ENCODE assay signal across 2 cellular contexts in the genomic region with DNA sequence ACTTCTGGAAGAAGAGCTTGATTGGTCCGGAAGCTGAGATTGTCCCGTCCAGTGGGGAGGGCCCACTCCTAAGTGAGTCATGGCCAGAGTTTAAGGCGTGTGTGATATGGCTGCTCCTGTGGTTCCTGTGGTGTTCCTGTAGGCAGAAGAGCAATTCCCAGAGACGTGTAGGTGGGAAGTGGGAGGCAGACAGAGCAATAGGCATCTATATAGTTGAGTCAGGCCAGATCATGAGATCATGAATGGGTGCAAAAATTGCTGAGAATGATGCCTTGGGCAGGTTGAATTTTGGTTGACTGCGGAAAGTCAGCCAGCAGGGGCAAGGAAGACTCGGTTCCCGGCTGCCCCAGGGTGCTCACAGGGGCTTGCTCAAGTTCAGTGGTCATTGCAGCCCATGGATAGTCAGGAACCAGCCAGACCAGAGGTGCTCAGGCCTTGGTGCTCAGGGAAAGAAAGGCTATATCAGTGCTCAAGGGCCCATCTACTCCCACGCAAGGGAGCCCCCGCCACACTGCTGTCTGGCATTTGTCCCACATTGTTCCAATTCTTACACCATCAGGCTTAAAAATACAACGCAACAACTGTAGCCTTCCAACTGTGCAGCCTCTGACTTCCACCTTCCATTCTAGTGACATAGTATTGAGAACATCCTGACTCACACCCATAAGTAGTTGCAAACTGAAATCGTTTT.
TF ChIP-seq lines count a peak whose summit lies in the region.

No MANE protein-coding gene starts in this region.

TF ChIP-seq in IMR-90, 13 proteins besides CTCF, POLR2A, EP300 and RAD21:
- TF ChIP-seq BHLHE40 (IDR thresholded peaks at IDR 0.05; ENCODE audit: low read depth, low read length), result no peak
- TF ChIP-seq MAZ (IDR thresholded peaks at IDR 0.05; ENCODE audit: borderline replicate concordance, low read depth, low read length), result peak; percentile 76; the same call in 1 of the 2 replicates
- peak; percentile 73 for TF ChIP-seq CEBPB (IDR thresholded peaks at IDR 0.05; ENCODE audit: low read depth, low read length)
- TF ChIP-seq, protein P1, sequence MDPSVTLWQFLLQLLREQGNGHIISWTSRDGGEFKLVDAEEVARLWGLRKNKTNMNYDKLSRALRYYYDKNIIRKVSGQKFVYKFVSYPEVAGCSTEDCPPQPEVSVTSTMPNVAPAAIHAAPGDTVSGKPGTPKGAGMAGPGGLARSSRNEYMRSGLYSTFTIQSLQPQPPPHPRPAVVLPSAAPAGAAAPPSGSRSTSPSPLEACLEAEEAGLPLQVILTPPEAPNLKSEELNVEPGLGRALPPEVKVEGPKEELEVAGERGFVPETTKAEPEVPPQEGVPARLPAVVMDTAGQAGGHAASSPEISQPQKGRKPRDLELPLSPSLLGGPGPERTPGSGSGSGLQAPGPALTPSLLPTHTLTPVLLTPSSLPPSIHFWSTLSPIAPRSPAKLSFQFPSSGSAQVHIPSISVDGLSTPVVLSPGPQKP (IDR thresholded peaks at IDR 0.05; ENCODE audit: borderline replicate concordance, low read depth, low read length), result no peak

TF ChIP-seq in K562, 482 proteins besides CTCF, POLR2A, EP300 and RAD21:
- TF ChIP-seq NFIC (IDR thresholded peaks at IDR 0.05), result peak; percentile 63
- TF ChIP-seq CHD2 (IDR thresholded peaks at IDR 0.05; ENCODE audit: low read depth, low read length), result no peak
- TF ChIP-seq JUND (IDR thresholded peaks at IDR 0.05; ENCODE audit: borderline replicate concordance, low read depth, low read length), result peak; percentile 54; the same call in 1 of the 2 replicates
- TF ChIP-seq JUND (tag; IDR thresholded peaks at IDR 0.05; ENCODE audit: borderline replicate concordance, low read depth, low read length), result no peak; the same call in 2 of the 3 replicates
- TF ChIP-seq FOSL1 (tag; conservative IDR thresholded peaks at IDR 0.05), result peak; percentile 80
- TF ChIP-seq, protein P2, sequence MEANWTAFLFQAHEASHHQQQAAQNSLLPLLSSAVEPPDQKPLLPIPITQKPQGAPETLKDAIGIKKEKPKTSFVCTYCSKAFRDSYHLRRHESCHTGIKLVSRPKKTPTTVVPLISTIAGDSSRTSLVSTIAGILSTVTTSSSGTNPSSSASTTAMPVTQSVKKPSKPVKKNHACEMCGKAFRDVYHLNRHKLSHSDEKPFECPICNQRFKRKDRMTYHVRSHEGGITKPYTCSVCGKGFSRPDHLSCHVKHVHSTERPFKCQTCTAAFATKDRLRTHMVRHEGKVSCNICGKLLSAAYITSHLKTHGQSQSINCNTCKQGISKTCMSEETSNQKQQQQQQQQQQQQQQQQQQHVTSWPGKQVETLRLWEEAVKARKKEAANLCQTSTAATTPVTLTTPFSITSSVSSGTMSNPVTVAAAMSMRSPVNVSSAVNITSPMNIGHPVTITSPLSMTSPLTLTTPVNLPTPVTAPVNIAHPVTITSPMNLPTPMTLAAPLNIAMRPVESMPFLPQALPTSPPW (CRISPR knock-in tag; IDR thresholded peaks at IDR 0.05), result peak; percentile 45
- no peak for TF ChIP-seq RBBP5 (IDR thresholded peaks at IDR 0.05; ENCODE audit: borderline replicate concordance, insufficient read depth, low read length, poor library complexity, severe bottlenecking)
- TF ChIP-seq KDM1A (IDR thresholded peaks at IDR 0.05), result 0 out of 4 replicates have a peak, but pooled peaks of 1 of the 2 experiments have one; percentile 12
- TF ChIP-seq, protein P3, sequence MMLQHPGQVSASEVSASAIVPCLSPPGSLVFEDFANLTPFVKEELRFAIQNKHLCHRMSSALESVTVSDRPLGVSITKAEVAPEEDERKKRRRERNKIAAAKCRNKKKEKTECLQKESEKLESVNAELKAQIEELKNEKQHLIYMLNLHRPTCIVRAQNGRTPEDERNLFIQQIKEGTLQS (IDR thresholded peaks at IDR 0.05), result peak; percentile 36; the same call in 1 of the 2 replicates
- TF ChIP-seq, protein P3 (CRISPR knock-in tag; conservative IDR thresholded peaks at IDR 0.05), result no peak
- TF ChIP-seq EGR1 (conservative IDR thresholded peaks at IDR 0.05), result peak; percentile 71
- TF ChIP-seq ZNF707 (CRISPR knock-in tag; conservative IDR thresholded peaks at IDR 0.05), result no peak
- TF ChIP-seq NCOA4 (IDR thresholded peaks at IDR 0.05; ENCODE audit: partially characterized antibody), result no peak
- TF ChIP-seq, protein P4, sequence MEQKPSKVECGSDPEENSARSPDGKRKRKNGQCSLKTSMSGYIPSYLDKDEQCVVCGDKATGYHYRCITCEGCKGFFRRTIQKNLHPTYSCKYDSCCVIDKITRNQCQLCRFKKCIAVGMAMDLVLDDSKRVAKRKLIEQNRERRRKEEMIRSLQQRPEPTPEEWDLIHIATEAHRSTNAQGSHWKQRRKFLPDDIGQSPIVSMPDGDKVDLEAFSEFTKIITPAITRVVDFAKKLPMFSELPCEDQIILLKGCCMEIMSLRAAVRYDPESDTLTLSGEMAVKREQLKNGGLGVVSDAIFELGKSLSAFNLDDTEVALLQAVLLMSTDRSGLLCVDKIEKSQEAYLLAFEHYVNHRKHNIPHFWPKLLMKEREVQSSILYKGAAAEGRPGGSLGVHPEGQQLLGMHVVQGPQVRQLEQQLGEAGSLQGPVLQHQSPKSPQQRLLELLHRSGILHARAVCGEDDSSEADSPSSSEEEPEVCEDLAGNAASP (IDR thresholded peaks at IDR 0.05), result no peak
